In the genomic region with DNA sequence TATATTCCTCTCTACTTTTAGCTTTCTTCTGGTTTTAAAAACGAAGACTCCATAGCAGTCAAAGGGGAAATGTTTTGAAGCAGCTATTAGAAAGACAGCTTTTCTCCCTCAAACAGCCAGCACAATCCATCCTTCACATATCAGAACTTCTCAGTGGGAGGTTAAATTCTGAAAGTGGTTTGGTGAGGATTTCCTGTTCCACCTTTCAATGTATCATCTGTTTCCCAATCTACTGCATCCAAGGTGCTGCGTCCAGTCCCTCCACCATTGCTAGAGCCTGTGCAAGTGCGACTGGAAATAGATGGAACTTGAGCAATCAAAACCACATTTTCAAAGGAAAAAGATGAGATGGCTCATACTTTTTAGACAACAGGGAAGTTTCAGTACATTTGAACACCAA, we compare ENCODE assay signal across 13 cellular contexts.
"Had no signal": no experiment of that assay in that cellular context is flagged by ENCODE, and none has a peak within 500 bp of the region (broad histone marks: within the 10 kb centered on the region; RNA-seq: fewer than 3 reads in every experiment).

No MANE protein-coding gene starts in this region.

- H3K9me3 ChIP-seq: gastrocnemius medialis, left lung, SK-N-SH, tibial nerve had no signal

- H3K36me3 ChIP-seq: gastrocnemius medialis, left lung, tibial nerve had no signal

- H3K9me2 ChIP-seq: SK-N-SH had no signal

- H3K27ac Mint-ChIP-seq: activated CD4-positive, alpha-beta T cell treated with anti-CD3 and anti-CD28 coated beads, Interleukin-2, amount 10 ng/mL, durations not matched to agents 24 days and 14 days; progenitor cell of endocrine pancreas had no signal

- H3K27me3 Mint-ChIP-seq: activated CD4-positive, alpha-beta T cell treated with anti-CD3 and anti-CD28 coated beads, Interleukin-2, amount 10 ng/mL, durations not matched to agents 24 days and 14 days; progenitor cell of endocrine pancreas had no signal

- H3K9ac ChIP-seq: SK-N-SH had no signal

- H3K9me3 Mint-ChIP-seq: activated CD4-positive, alpha-beta T cell treated with anti-CD3 and anti-CD28 coated beads, Interleukin-2, amount 10 ng/mL, durations not matched to agents 24 days and 14 days; neural crest cell had no signal

- H3K4me3 ChIP-seq: gastrocnemius medialis, left lung, tibial nerve had no signal

- H3K4me2 ChIP-seq: SK-N-SH had no signal

- H3K27ac ChIP-seq: gastrocnemius medialis, left lung, tibial nerve had no signal

- H3K4me3 Mint-ChIP-seq: activated CD4-positive, alpha-beta T cell treated with anti-CD3 and anti-CD28 coated beads, Interleukin-2, amount 10 ng/mL, durations not matched to agents 24 days and 14 days; neural crest cell had no signal

- ATAC-seq: gastrocnemius medialis, left lung had no signal

- H3K27me3 ChIP-seq: gastrocnemius medialis, left lung, tibial nerve had no signal

- H3K4me1 ChIP-seq: gastrocnemius medialis, left lung, tibial nerve had no signal

- DNase-seq: activated CD4-positive, alpha-beta T cell treated with anti-CD3 and anti-CD28 coated beads, Interleukin-2, amount 10 ng/mL, durations not matched to agents 24 days and 14 days; activated CD4-positive, CD25-positive, alpha-beta regulatory T cell; effector CD4-positive, alpha-beta T cell; gastrocnemius medialis; head of caudate nucleus; left lung; midbrain; SK-N-SH; substantia nigra; T-helper 9 cell had no signal
